In genomic region chr2:240851078-240851861, GRCh38 we compare ENCODE assay signal across 8 cellular contexts. TPM values are rescaled to one million over a fixed set of nuclear protein-coding genes. Genes with fewer than 3 reads are reported as not detected.
A peak's percentile ranks its signal among the peaks of the same experiment; 100 is the strongest.
DNase-seq lines count a peak whose midpoint lies in the region; ATAC-seq and TF ChIP-seq lines count a peak whose summit lies in the region.

No MANE protein-coding gene starts in this region.

- H3K27me3 ChIP-seq in IMR-90 (ENCODE audit: control insufficient read depth, insufficient read depth, low read length) = peaks cover 4% of the 10 kb centered on the region; the same call in 1 of the 2 replicates

- H3K9me3 Mint-ChIP-seq in naive B cell = peaks cover 4 to 19% (median 11%) of the 10 kb centered on the region in 7 donors

- POLR2A ChIA-PET in IMR-90 (lab: Charles Lee; ENCODE audit: unreplicated experiment) = no interaction called here

- no peak overlapping the region for H3K4me3 ChIP-seq in IMR-90 (ENCODE audit: insufficient read depth, low read depth, low read length)

- H3K27ac ChIP-seq in IMR-90 (ENCODE audit: insufficient read depth, low read length) = no peak overlapping the region

- no peak overlapping the region for H3K23ac ChIP-seq in IMR-90 (ENCODE audit: low read depth, low read length)

- H3K27me3 Mint-ChIP-seq in naive B cell = peaks cover 4 to 25% (median 22%) of the 10 kb centered on the region in 3 donors

- H2BK5ac ChIP-seq in IMR-90 (ENCODE audit: low read depth, low read length, poor library complexity, severe bottlenecking) = no peak overlapping the region

- peaks cover 0 to 3% (median 0%) of the 10 kb centered on the region in 3 donors for H3K4me1 Mint-ChIP-seq in naive B cell

- H4K8ac ChIP-seq in IMR-90 (ENCODE audit: low read depth in 2 of 2, low read length in 2 of 2) = no peak overlapping the region

- CTCF ChIA-PET in IMR-90 (lab: Yijun Ruan, JAX) = interaction anchor here (0.6 to 1.4 kb wide), 5 partner anchors 10 to 552 kb away, joined by 3 to 6 read pairs (median 4); no protein-coding TSS in a partner anchor

- H3K4me3 Mint-ChIP-seq in naive B cell = no peak overlapping the region

- peak; percentile 99 for ATAC-seq in IMR-90 (ENCODE audit: low read depth)
- ATAC-seq in esophagus mucosa = peak; percentile 91
- ATAC-seq in naive B cell (ENCODE audit: low read depth in 2 of 2) = peak; percentile 89 to 90
- no peak for ATAC-seq in GM18909 (IDR thresholded peaks at IDR 0.05; ENCODE audit: poor library complexity, unreplicated experiment)

- no peak overlapping the region; the same call in 1 of the 2 replicates for H2AK5ac ChIP-seq in IMR-90 (ENCODE audit: low read depth, low read length)

- intact Hi-C loops in IMR-90 (cut with micrococcal nuclease) = loop anchor here (1.0 to 5.0 kb wide), 6 partner anchors 140 to 366 kb away; partner anchors contain the start of genes PPP1R7 and SNED1

- H2BK20ac ChIP-seq in IMR-90 (ENCODE audit: low read depth, low read length) = no peak overlapping the region

- no peak overlapping the region for H3K14ac ChIP-seq in IMR-90 (replicated peaks; ENCODE audit: low read depth, low read length)

- peak; percentile 93 for TF ChIP-seq CTCF in IMR-90 (conservative IDR thresholded peaks at IDR 0.05; ENCODE audit: low read depth, low read length)

- H3K4me1 ChIP-seq in IMR-90 (ENCODE audit: control insufficient read depth, insufficient read depth, low read length) = no peaks in the 10 kb centered on the region

- TF ChIP-seq RAD21 in IMR-90 (IDR thresholded peaks at IDR 0.05; ENCODE audit: low read length) = peak; percentile 96

- no peak overlapping the region for H3K4ac ChIP-seq in IMR-90 (ENCODE audit: low read depth, low read length)

- dilution Hi-C loops in IMR-90 (cut with HindIII; ENCODE audit: low sequenced_read_pairs, unreplicated experiment) = no loop called here

- DNase-seq in EH (ENCODE audit: low read depth) (peak; percentile 78), IMR-90 (peak; percentile 67), OCI-M1 (lab: John Stamatoyannopoulos, UW) (peak; percentile 84), activated T-cell treated with anti-CD3 and anti-CD28 coated beads for 24 hours (ENCODE audit: low read depth) (peak; percentile 73), naive B cell (peak; percentile 62)
- DNase-seq in stimulated activated CD8-positive, alpha-beta memory T cell treated with anti-CD3 and anti-CD28 coated beads, Interleukin-7, amount 100 ng/mL, for 24 hours (ENCODE audit: low read depth) = peak; percentile 75

- H4K5ac ChIP-seq in IMR-90 (ENCODE audit: low read depth, low read length) = no peak overlapping the region

- no peak overlapping the region; the same call in 1 of the 2 replicates for H3K56ac ChIP-seq in IMR-90 (ENCODE audit: extremely low read depth, insufficient read depth, low read length)

- no peak overlapping the region for H3K18ac ChIP-seq in IMR-90 (ENCODE audit: low read depth, low read length)

- WGBS in IMR-90 (ENCODE audit: extremely low coverage in 2 of 2, insufficient read length in 1 of 2), 2 experiments = 49% methylated on average over 9 of the region's 31 CpGs; no CpG with 5 or more reads in 1 of the 2 experiments

- H2BK120ac ChIP-seq in IMR-90 (ENCODE audit: low read depth, low read length) = no peak overlapping the region

- H3K9ac ChIP-seq in IMR-90 (ENCODE audit: low read depth, low read length) = no peak overlapping the region

- no peaks in the 10 kb centered on the region for H3K36me3 ChIP-seq in IMR-90 (ENCODE audit: control insufficient read depth, insufficient read depth, low read length)

- H2BK15ac ChIP-seq in IMR-90 (ENCODE audit: low read depth, low read length) = no peak overlapping the region

- H3K79me1 ChIP-seq in IMR-90 (ENCODE audit: low read depth in 1 of 2, low read length in 2 of 2) = no peaks in the 10 kb centered on the region

- H2AK9ac ChIP-seq in IMR-90 (replicated peaks; ENCODE audit: low read depth, low read length, poor library complexity) = peak overlapping the region; percentile 90

- in situ Hi-C loops in IMR-90 (cut with MboI; ENCODE audit: low sequenced_read_pairs) = loop anchor here (5.0 to 25.0 kb wide), 3 partner anchors 224 to 811 kb away; no protein-coding TSS in a partner anchor

- no peak overlapping the region for H4K91ac ChIP-seq in IMR-90 (ENCODE audit: insufficient read depth, low read depth, low read length)

- no peak overlapping the region for H3K27ac Mint-ChIP-seq in naive B cell

- H3K36me3 Mint-ChIP-seq in naive B cell = peaks cover 0 to 8% of the 10 kb centered on the region in 2 donors

- H2AFZ ChIP-seq in IMR-90 (replicated peaks; ENCODE audit: low read length, poor library complexity) = peak overlapping the region; percentile 70

- no peaks in the 10 kb centered on the region for H3K9me1 ChIP-seq in IMR-90 (ENCODE audit: insufficient read depth, low read length)

- BruUV-seq in IMR-90 (replicated peaks; lab: Mats Ljungman, UMichigan) = no TSS peak

- no peak for TF ChIP-seq POLR2A in IMR-90 (IDR thresholded peaks at IDR 0.05; ENCODE audit: low read depth, low read length)

- H3K4me2 ChIP-seq in IMR-90 (ENCODE audit: low read depth, low read length) = no peak overlapping the region

- peaks cover 6% of the 10 kb centered on the region; the same call in 1 of the 2 replicates for H4K20me1 ChIP-seq in IMR-90 (ENCODE audit: insufficient read depth, low read length)

- peaks cover 11% of the 10 kb centered on the region for H3K9me3 ChIP-seq in IMR-90 (ENCODE audit: control insufficient read depth, insufficient read depth, low read length)

TF ChIP-seq in IMR-90, 13 proteins besides CTCF, POLR2A, EP300 and RAD21:
- no peak for TF ChIP-seq ELK1 (IDR thresholded peaks at IDR 0.05; ENCODE audit: borderline replicate concordance, low read depth, low read length)
- TF ChIP-seq MAFK (IDR thresholded peaks at IDR 0.05; ENCODE audit: low read depth, low read length) = no peak
- TF ChIP-seq RFX5 (IDR thresholded peaks at IDR 0.05; ENCODE audit: low read depth, low read length) = no peak
- TF ChIP-seq MXI1 (IDR thresholded peaks at IDR 0.05; ENCODE audit: borderline replicate concordance, low read depth, low read length) = peak; percentile 78
- no peak for TF ChIP-seq RCOR1 (IDR thresholded peaks at IDR 0.05; ENCODE audit: insufficient replicate concordance, low read length)
- 0 out of 2 replicates have a peak, but pooled peaks have one; percentile 16 for TF ChIP-seq MAZ (IDR thresholded peaks at IDR 0.05; ENCODE audit: borderline replicate concordance, low read depth, low read length)
- 0 out of 2 replicates have a peak, but pooled peaks have one; percentile 24 for TF ChIP-seq CEBPB (IDR thresholded peaks at IDR 0.05; ENCODE audit: low read depth, low read length)
- peak; percentile 83 for TF ChIP-seq SMC3 (IDR thresholded peaks at IDR 0.05; ENCODE audit: low read depth, low read length)
- no peak for TF ChIP-seq BHLHE40 (IDR thresholded peaks at IDR 0.05; ENCODE audit: low read depth, low read length)
- TF ChIP-seq FOS (IDR thresholded peaks at IDR 0.05; ENCODE audit: low read depth, low read length) = no peak
- TF ChIP-seq CHD1 (IDR thresholded peaks at IDR 0.05; ENCODE audit: low read depth, low read length) = no peak
- TF ChIP-seq NFE2L2 (IDR thresholded peaks at IDR 0.05; ENCODE audit: low read depth, low read length) = no peak
- no peak for TF ChIP-seq USF2 (IDR thresholded peaks at IDR 0.05; ENCODE audit: low read depth, low read length)

RNA-seq across cellular contexts. Expression of gene AGXT, which starts 17.4 kb away (rescaled TPM):
- total RNA-seq in IMR-90 (2012; rRNA removed) = not detected in 2 replicates
- not detected in 2 replicates for polyA plus RNA-seq in IMR-90 (2012; rRNA removed)
- polyA plus RNA-seq in IMR-90 (2012; cell fraction: cytosol; rRNA removed) = not detected in 2 replicates
- not detected in 2 replicates for polyA plus RNA-seq in IMR-90 (2012; cell fraction: nucleus; rRNA removed; ENCODE audit: low replicate concordance)
- not detected for total RNA-seq in esophagus mucosa
- not detected for polyA plus RNA-seq in naive B cell (ENCODE audit: low read depth in 6 of 6)

RNA-seq across cellular contexts. Expression of gene KIF1A, which starts 31.3 kb away (rescaled TPM):
- total RNA-seq in IMR-90 (2012; rRNA removed) (under 0.01 TPM in 1 of 2 replicates, not detected in the other), esophagus mucosa (0.12 TPM)
- polyA plus RNA-seq in IMR-90 (2012; rRNA removed) (not detected in 2 replicates), naive B cell (ENCODE audit: low read depth in 6 of 6) (not detected)
- polyA plus RNA-seq in IMR-90 (2012; cell fraction: cytosol; rRNA removed) = not detected in 2 replicates
- polyA plus RNA-seq in IMR-90 (2012; cell fraction: nucleus; rRNA removed; ENCODE audit: low replicate concordance) = 0.01 TPM in 2 replicates

RNA-seq across cellular contexts. Expression of gene MAB21L4, which starts 44.7 kb away (rescaled TPM):
- not detected in 2 replicates for total RNA-seq in IMR-90 (2012; rRNA removed)
- polyA plus RNA-seq in IMR-90 (2012; rRNA removed) = not detected in 2 replicates
- not detected in 2 replicates for polyA plus RNA-seq in IMR-90 (2012; cell fraction: cytosol; rRNA removed)
- polyA plus RNA-seq in IMR-90 (2012; cell fraction: nucleus; rRNA removed; ENCODE audit: low replicate concordance) = 0.02 TPM in 1 of 2 replicates, not detected in the other
- 148 TPM for total RNA-seq in esophagus mucosa
- polyA plus RNA-seq in naive B cell (ENCODE audit: low read depth in 6 of 6) = not detected

RNA-seq across cellular contexts. Expression of gene CROCC2, which starts 54.9 kb away (rescaled TPM):
- total RNA-seq in IMR-90 (2012; rRNA removed) (not detected in 2 replicates), esophagus mucosa (0.12 TPM)
- polyA plus RNA-seq in IMR-90 (2012; rRNA removed) (not detected in 2 replicates), naive B cell (ENCODE audit: low read depth in 6 of 6) (not detected)
- polyA plus RNA-seq in IMR-90 (2012; cell fraction: cytosol; rRNA removed) = not detected in 2 replicates
- 0.03 and 0.17 TPM in 2 replicates for polyA plus RNA-seq in IMR-90 (2012; cell fraction: nucleus; rRNA removed; ENCODE audit: low replicate concordance)

Comparison
In these comparisons a context has a peak if more than half of its experiments do, and no peak if none do; other contexts are left out.
1. RNA of gene MAB21L4, which starts 44.7 kb away (total RNA-seq): 148 TPM in esophagus mucosa (single experiment); not detected in IMR-90; every median in the first group is over 100 times any median in the second.
2. Peak in every context shown above with its lines, with median percentiles within 50 percentile points of each other: DNase-seq.